26 cellular contexts compared by ENCODE assay signal in genomic region chr10:72265925-72266865, GRCh38. TPM values are rescaled to one million over a fixed set of nuclear protein-coding genes. Genes with fewer than 3 reads are reported as not detected.
DNase-seq lines count a peak whose midpoint lies in the region; ATAC-seq, FAIRE-seq and TF ChIP-seq lines count a peak whose summit lies in the region.
"Had no signal": no experiment of that assay in that cellular context is flagged by ENCODE, and none has a peak within 500 bp of the region (broad histone marks: within the 10 kb centered on the region; RNA-seq: fewer than 3 reads in every experiment).

No MANE protein-coding gene starts in this region.

- H2BK15ac ChIP-seq in mesendoderm (replicated peaks; ENCODE audit: low read depth): no peak overlapping the region

- WGBS in HepG2 (ENCODE audit: low lambda C conversion rate): 99% methylated on average over 11 of the region's 11 CpGs
- 94% methylated on average over 7 of the region's 11 CpGs for WGBS in right lobe of liver (ENCODE audit: insufficient coverage, low coverage, low lambda C conversion rate, missing lambda C conversion rate)
- no CpG with 5 or more reads among the region's 11 CpGs for WGBS in mesendoderm (ENCODE audit: extremely low coverage, insufficient coverage, low lambda C conversion rate)
- 89 to 90% methylated on average over 11 of the region's 11 CpGs for WGBS in pancreas, 2 donors

- CTCF ChIA-PET in HepG2 (lab: Yijun Ruan, JAX; ENCODE audit: low intra/inter-chr PET ratio, low total read pairs) (no interaction called here), Panc1 (lab: Charles Lee) (interaction anchor here (0.6 kb wide), 1 partner anchor 217 kb away, joined by 4 read pairs; no protein-coding TSS in a partner anchor)

- H3K27me3 ChIP-seq in HepG2 (ENCODE audit: control insufficient read depth in 1 of 2, insufficient read depth in 2 of 2, low read length in 2 of 2): no peaks in the 10 kb centered on the region
- H3K27me3 ChIP-seq in right lobe of liver: no peaks in the 10 kb centered on the region
- no peaks in the 10 kb centered on the region for H3K27me3 ChIP-seq in Panc1 (ENCODE audit: control insufficient read depth, insufficient read depth, low read length)
- no peaks in the 10 kb centered on the region for H3K27me3 ChIP-seq in mesendoderm (ENCODE audit: insufficient read depth, low read length, poor library complexity)
- no peaks in the 10 kb centered on the region for H3K27me3 ChIP-seq in pancreas
- H3K27me3 ChIP-seq: dorsolateral prefrontal cortex, hepatocyte, SJCRH30, uterus had no signal

- H2BK5ac ChIP-seq in mesendoderm (ENCODE audit: low read length): peak overlapping the region; percentile 45

- no peak overlapping the region for H3K9ac ChIP-seq in HepG2 (ENCODE audit: insufficient read depth, low read depth, low read length)
- H3K9ac ChIP-seq in mesendoderm (ENCODE audit: low read length): peak overlapping the region; percentile 36

- H3K9me3 ChIP-seq in HepG2 (ENCODE audit: low read length): no peaks in the 10 kb centered on the region
- no peaks in the 10 kb centered on the region for H3K9me3 ChIP-seq in right lobe of liver
- no peaks in the 10 kb centered on the region for H3K9me3 ChIP-seq in Panc1 (ENCODE audit: control insufficient read depth, insufficient read depth, low read depth, low read length)
- no peaks in the 10 kb centered on the region for H3K9me3 ChIP-seq in pancreas
- H3K9me3 ChIP-seq: SJCRH30, uterus had no signal

- no peak overlapping the region for H3K4ac ChIP-seq in mesendoderm (ENCODE audit: low read depth, low read length)

- H3K79me1 ChIP-seq in mesendoderm (ENCODE audit: low read length): no peaks in the 10 kb centered on the region

- TF ChIP-seq CTCF in HepG2 (CRISPR knock-in tag; IDR thresholded peaks at IDR 0.05): no peak
- TF ChIP-seq CTCF in right lobe of liver (IDR thresholded peaks at IDR 0.05): no peak
- TF ChIP-seq CTCF in Panc1 (IDR thresholded peaks at IDR 0.05): no peak
- no peak for TF ChIP-seq CTCF in pancreas (IDR thresholded peaks at IDR 0.05)

- POLR2A ChIA-PET in HepG2 (lab: Yijun Ruan, JAX) (interaction anchor here (2.6 kb wide), 1 partner anchor 9 kb away, joined by 10 read pairs; no protein-coding TSS in a partner anchor), Panc1 (lab: Charles Lee) (interaction anchor here (0.6 kb wide), 1 partner anchor 171 kb away, joined by 4 read pairs; no protein-coding TSS in a partner anchor)

- ATAC-seq in HepG2: no peak
- no peak for ATAC-seq in right lobe of liver
- no peak for ATAC-seq in Panc1
- ATAC-seq in GM18867 (IDR thresholded peaks at IDR 0.05; ENCODE audit: unreplicated experiment): no peak
- ATAC-seq in pancreas: no peak
- ATAC-seq: CD8-positive, alpha-beta T cell had no signal

- intact Hi-C loops in HepG2 (cut with micrococcal nuclease; ENCODE audit: unreplicated experiment) (no loop called here), right lobe of liver (cut with DNase I) (no loop called here), Panc1 (cut with micrococcal nuclease; ENCODE audit: unreplicated experiment) (no loop called here), pancreas (cut with DNase I) (no loop called here)

- H3K4me2 ChIP-seq in HepG2 (ENCODE audit: low read depth, low read length) (no peak overlapping the region), mesendoderm (ENCODE audit: low read length) (no peak overlapping the region)
- H3K4me2 ChIP-seq: hepatocyte had no signal

- no peak for TF ChIP-seq EP300 in HepG2 (IDR thresholded peaks at IDR 0.05; ENCODE audit: low read depth in 2 of 2, low read length in 2 of 2)
- no peak for TF ChIP-seq EP300 in HepG2 (CRISPR knock-in tag; IDR thresholded peaks at IDR 0.05; ENCODE audit: borderline replicate concordance)

- no peak overlapping the region for H3K27ac ChIP-seq in HepG2 (ENCODE audit: extremely low read length, insufficient read depth, low read length)
- H3K27ac ChIP-seq in right lobe of liver: no peak overlapping the region
- peak overlapping the region; percentile 13; the same call in 1 of the 2 replicates for H3K27ac ChIP-seq in Panc1 (ENCODE audit: low read length)
- no peak overlapping the region for H3K27ac ChIP-seq in mesendoderm (ENCODE audit: low read depth, low read length)
- no peak overlapping the region for H3K27ac ChIP-seq in pancreas
- H3K27ac ChIP-seq: hepatocyte, SJCRH30, uterus, WERI-Rb-1 had no signal

- peak overlapping the region; percentile 9 for H3K18ac ChIP-seq in mesendoderm (ENCODE audit: low read length)

- DNase-seq in HepG2 (ENCODE audit: low spot score) (no peak), right lobe of liver (no peak), Panc1 (ENCODE audit: low read depth, low spot score) (no peak), mesendoderm (no peak), SW 1271 (lab: John Stamatoyannopoulos, UW) (no peak), NCI-H1930 (lab: John Stamatoyannopoulos, UW) (no peak), pancreas (no peak)
- DNase-seq: activated CD4-positive, alpha-beta memory T cell treated with anti-CD3 and anti-CD28 coated beads, Interleukin-2, amount 10 ng/mL, durations not matched to agents 7 days and 5 days; activated naive CD4-positive, alpha-beta T cell; activated T-cell treated with anti-CD3 and anti-CD28 coated beads, Interleukin-2, amount 50 U/mL, for 1 hour; anterior cingulate cortex; CD8-positive, alpha-beta T cell; central memory CD4-positive, alpha-beta T cell; DMS53; dorsolateral prefrontal cortex; foreskin fibroblast; MM.1S; NCI-H1436 treated with DMSO at 0.1 percent for 48 hours; nucleus accumbens; OCI-M1; SJCRH30; uterus; WERI-Rb-1 had no signal

- FAIRE-seq in HepG2 (lab: Jason Lieb, UNC): no peak
- FAIRE-seq in pancreas (lab: Jason Lieb, UNC): no peak
- FAIRE-seq: GM12891 had no signal

- no peak for TF ChIP-seq POLR2A in HepG2 (IDR thresholded peaks at IDR 0.05; ENCODE audit: insufficient read depth in 1 of 2, low read depth in 2 of 2, low read length in 2 of 2)
- no peak for TF ChIP-seq POLR2A in right lobe of liver (IDR thresholded peaks at IDR 0.05)

- in situ Hi-C loops in HepG2 (cut with HindIII; ENCODE audit: extremely low pct_ligation_motif_present, low pct_unique_long_range_greater_than_20kb) (no loop called here), Panc1 (cut with HindIII; ENCODE audit: low pct_unique_long_range_greater_than_20kb, low sequenced_read_pairs) (no loop called here)

- no peak overlapping the region for H4K8ac ChIP-seq in mesendoderm (ENCODE audit: low read depth, low read length)

- no peaks in the 10 kb centered on the region for H3K36me3 ChIP-seq in HepG2 (replicated peaks in 1 of 2; ENCODE audit: control insufficient read depth in 1 of 2, insufficient read depth in 2 of 2, low read length in 2 of 2)
- no peaks in the 10 kb centered on the region for H3K36me3 ChIP-seq in right lobe of liver
- no peaks in the 10 kb centered on the region for H3K36me3 ChIP-seq in Panc1 (ENCODE audit: control insufficient read depth, insufficient read depth, low read length)
- no peaks in the 10 kb centered on the region for H3K36me3 ChIP-seq in mesendoderm (ENCODE audit: control insufficient read depth, insufficient read depth, low read length)
- H3K36me3 ChIP-seq in pancreas: no peaks in the 10 kb centered on the region
- H3K36me3 ChIP-seq: SJCRH30, uterus, WERI-Rb-1 had no signal

- H4K5ac ChIP-seq in mesendoderm (ENCODE audit: low read length): peak overlapping the region; percentile 33

- BruUV-seq in HepG2 (replicated peaks; lab: Mats Ljungman, UMichigan) (no TSS peak), Panc1 (replicated peaks; lab: Mats Ljungman, UMichigan) (no TSS peak)

- TF ChIP-seq RAD21 in HepG2 (CRISPR knock-in tag; IDR thresholded peaks at IDR 0.05): no peak

- H2BK120ac ChIP-seq in mesendoderm (ENCODE audit: low read depth, low read length): peak overlapping the region; percentile 29

- H3K79me2 ChIP-seq in HepG2 (ENCODE audit: insufficient read depth, low read length): no peaks in the 10 kb centered on the region
- no peaks in the 10 kb centered on the region for H3K79me2 ChIP-seq in mesendoderm (ENCODE audit: control insufficient read depth, insufficient read depth, low read length)
- H3K79me2 ChIP-seq: hepatocyte had no signal

- no peak overlapping the region for H2AFZ ChIP-seq in HepG2 (ENCODE audit: low read length)
- H2AFZ ChIP-seq: hepatocyte had no signal

- H2AK5ac ChIP-seq in mesendoderm (ENCODE audit: low read length): peak overlapping the region; percentile 73

- peak overlapping the region; percentile 69 for H3K56ac ChIP-seq in mesendoderm (ENCODE audit: low read length)

- no peaks in the 10 kb centered on the region for H4K20me1 ChIP-seq in HepG2 (ENCODE audit: insufficient read depth, low read length)

- H3K23ac ChIP-seq in mesendoderm (ENCODE audit: low read length): no peak overlapping the region

- H3K4me3 ChIP-seq in HepG2 (replicated peaks in 1 of 3; ENCODE audit: insufficient read depth in 1 of 3, low read depth in 2 of 3, low read length in 3 of 3) (no peak overlapping the region), right lobe of liver (no peak overlapping the region), Panc1 (ENCODE audit: low read depth in 2 of 2, low read length in 2 of 2) (no peak overlapping the region), mesendoderm (ENCODE audit: low read length) (no peak overlapping the region), pancreas (no peak overlapping the region)
- H3K4me3 ChIP-seq: dorsolateral prefrontal cortex, hepatocyte, SJCRH30, uterus had no signal

- H3K4me1 ChIP-seq in HepG2 (ENCODE audit: insufficient read depth, low read length): peaks cover 56% of the 10 kb centered on the region
- H3K4me1 ChIP-seq in right lobe of liver: peaks cover 0 to 20% (median 2%) of the 10 kb centered on the region in 4 donors
- peaks cover 14% of the 10 kb centered on the region for H3K4me1 ChIP-seq in Panc1 (ENCODE audit: control insufficient read depth, insufficient read depth, low read length)
- peaks cover 6% of the 10 kb centered on the region for H3K4me1 ChIP-seq in mesendoderm (ENCODE audit: control insufficient read depth, low read depth, low read length)
- peaks cover 5 to 14% (median 11%) of the 10 kb centered on the region in 3 donors for H3K4me1 ChIP-seq in pancreas
- H3K4me1 ChIP-seq: uterus had no signal

RNA-seq across cellular contexts. Expression of gene DDIT4, which starts 7.5 kb away (rescaled TPM):
- total RNA-seq in HepG2 (2016; rRNA removed; fragmentation: Illumina TruSeq; extraction: Trizol) (35.2 and 35.6 TPM in 2 replicates), right lobe of liver (100 to 1,000 TPM in 4 of 6 experiments, 10 to 100 TPM in 2; 51.7 to 180 (median 143) TPM), Panc1 (2021; ENCODE audit: unreplicated experiment) (157 TPM), pancreas (1,000 to 10,000 TPM in 1 of 6 donors, 100 to 1,000 TPM in 3, 10 to 100 TPM in 2; 61.6 to 1,144 (median 191) TPM)
- 17.3 and 17.4 TPM in 2 replicates for total RNA-seq in HepG2 (2016; cell fraction: cytosol; rRNA removed; fragmentation: Illumina TruSeq; extraction: Trizol; ENCODE audit: low read depth)
- total RNA-seq in HepG2 (2016; cell fraction: insoluble cytoplasmic fraction; rRNA removed; fragmentation: Illumina TruSeq; extraction: Trizol): 35.9 and 37.2 TPM in 2 replicates
- 34.5 and 35.2 TPM in 2 replicates for total RNA-seq in HepG2 (2016; cell fraction: membrane; rRNA removed; fragmentation: Illumina TruSeq; extraction: Trizol)
- 19.2 and 19.4 TPM in 2 replicates for total RNA-seq in HepG2 (2016; cell fraction: nucleus; rRNA removed; fragmentation: Illumina TruSeq; extraction: Trizol)
- polyA plus RNA-seq in HepG2 (2011; rRNA removed) (40.7 and 78.9 TPM in 2 replicates), pancreas (100 to 1,000 TPM; 228 to 795 TPM)
- polyA plus RNA-seq in HepG2 (2011; cell fraction: cytosol; rRNA removed): 47.3 and 59.3 TPM in 2 replicates
- 73.1 and 98.3 TPM in 2 replicates for polyA plus RNA-seq in HepG2 (2011; cell fraction: nucleus; rRNA removed)
- polyA plus RNA-seq in HepG2 (2012): 82.2 and 137 TPM in 2 replicates
- polyA plus RNA-seq in HepG2 (2016; cell fraction: cytosol; fragmentation: Illumina TruSeq; extraction: Trizol; ENCODE audit: low read depth): 3.8 and 5.2 TPM in 2 replicates
- 24.9 and 26.7 TPM in 2 replicates for polyA plus RNA-seq in HepG2 (2016; cell fraction: insoluble cytoplasmic fraction; fragmentation: Illumina TruSeq; extraction: Trizol; ENCODE audit: low read depth)
- polyA plus RNA-seq in HepG2 (2016; cell fraction: membrane; fragmentation: Illumina TruSeq; extraction: Trizol; ENCODE audit: low read depth): 8.1 and 8.4 TPM in 2 replicates
- polyA plus RNA-seq in HepG2 (2016; cell fraction: nucleus; fragmentation: Illumina TruSeq; extraction: Trizol; ENCODE audit: insufficient read depth, low read depth): 27.3 and 28.4 TPM in 2 replicates
- polyA minus RNA-seq in HepG2 (2011; rRNA and poly(A)+ RNA removed; ENCODE audit: low replicate concordance): 150 and 161 TPM in 2 replicates
- polyA minus RNA-seq in HepG2 (2011; cell fraction: cytosol; rRNA and poly(A)+ RNA removed): 74.7 and 77.2 TPM in 2 replicates
- polyA minus RNA-seq in HepG2 (2011; cell fraction: nucleus; rRNA and poly(A)+ RNA removed): 51.2 and 56.2 TPM in 2 replicates
- polyA plus RNA-seq in Panc1 (2012; ENCODE audit: insufficient read length): 344 TPM
- polyA plus RNA-seq in mesendoderm (2013, experiment 1 of 2): 13.6 TPM
- polyA plus RNA-seq in mesendoderm (2013, experiment 2 of 2): 13.8 TPM

RNA-seq across cellular contexts. Expression of gene ASCC1, which starts 50.1 kb away (rescaled TPM):
- total RNA-seq in HepG2 (2016; rRNA removed; fragmentation: Illumina TruSeq; extraction: Trizol) (30.1 and 51.0 TPM in 2 replicates), right lobe of liver (10 to 100 TPM; 12.0 to 26.5 (median 14.5) TPM), Panc1 (2021; ENCODE audit: unreplicated experiment) (114 TPM), pancreas (10 to 100 TPM; 11.7 to 26.0 (median 16.9) TPM)
- total RNA-seq in HepG2 (2016; cell fraction: cytosol; rRNA removed; fragmentation: Illumina TruSeq; extraction: Trizol; ENCODE audit: low read depth): 5.7 and 7.9 TPM in 2 replicates
- total RNA-seq in HepG2 (2016; cell fraction: insoluble cytoplasmic fraction; rRNA removed; fragmentation: Illumina TruSeq; extraction: Trizol): 31.9 and 52.7 TPM in 2 replicates
- total RNA-seq in HepG2 (2016; cell fraction: membrane; rRNA removed; fragmentation: Illumina TruSeq; extraction: Trizol): 8.5 and 11.2 TPM in 2 replicates
- 19.7 and 20.4 TPM in 2 replicates for total RNA-seq in HepG2 (2016; cell fraction: nucleus; rRNA removed; fragmentation: Illumina TruSeq; extraction: Trizol)
- polyA plus RNA-seq in HepG2 (2011; rRNA removed) (16.6 and 21.6 TPM in 2 replicates), pancreas (10 to 100 TPM in 1 of 2 donors, 1 to 10 TPM in 1; 5.4 to 10.5 TPM)
- polyA plus RNA-seq in HepG2 (2011; cell fraction: cytosol; rRNA removed): 12.4 and 18.1 TPM in 2 replicates
- polyA plus RNA-seq in HepG2 (2011; cell fraction: nucleus; rRNA removed): 7.4 and 10.0 TPM in 2 replicates
- 23.8 and 25.1 TPM in 2 replicates for polyA plus RNA-seq in HepG2 (2012)
- 2.5 and 3.4 TPM in 2 replicates for polyA plus RNA-seq in HepG2 (2016; cell fraction: cytosol; fragmentation: Illumina TruSeq; extraction: Trizol; ENCODE audit: low read depth)
- polyA plus RNA-seq in HepG2 (2016; cell fraction: insoluble cytoplasmic fraction; fragmentation: Illumina TruSeq; extraction: Trizol; ENCODE audit: low read depth): 47.4 and 47.8 TPM in 2 replicates
- 5.9 and 6.9 TPM in 2 replicates for polyA plus RNA-seq in HepG2 (2016; cell fraction: membrane; fragmentation: Illumina TruSeq; extraction: Trizol; ENCODE audit: low read depth)
- polyA plus RNA-seq in HepG2 (2016; cell fraction: nucleus; fragmentation: Illumina TruSeq; extraction: Trizol; ENCODE audit: insufficient read depth, low read depth): 22.3 and 27.0 TPM in 2 replicates
- 21.8 and 33.7 TPM in 2 replicates for polyA minus RNA-seq in HepG2 (2011; rRNA and poly(A)+ RNA removed; ENCODE audit: low replicate concordance)
- 16.5 and 21.2 TPM in 2 replicates for polyA minus RNA-seq in HepG2 (2011; cell fraction: cytosol; rRNA and poly(A)+ RNA removed)
- 25.8 and 32.3 TPM in 2 replicates for polyA minus RNA-seq in HepG2 (2011; cell fraction: nucleus; rRNA and poly(A)+ RNA removed)
- polyA plus RNA-seq in Panc1 (2012; ENCODE audit: insufficient read length): 72.9 TPM
- 31.3 TPM for polyA plus RNA-seq in mesendoderm (2013, experiment 1 of 2)
- 32.2 TPM for polyA plus RNA-seq in mesendoderm (2013, experiment 2 of 2)

RNA-seq across cellular contexts. Expression of gene ANAPC16, which starts 50.4 kb away (rescaled TPM):
- total RNA-seq in HepG2 (2016; rRNA removed; fragmentation: Illumina TruSeq; extraction: Trizol) (74.8 and 95.6 TPM in 2 replicates), right lobe of liver (10 to 100 TPM; 38.6 to 79.2 (median 51.3) TPM), Panc1 (2021; ENCODE audit: unreplicated experiment) (110 TPM), pancreas (10 to 100 TPM; 52.4 to 92.6 (median 68.0) TPM)
- total RNA-seq in HepG2 (2016; cell fraction: cytosol; rRNA removed; fragmentation: Illumina TruSeq; extraction: Trizol; ENCODE audit: low read depth): 91.2 and 103 TPM in 2 replicates
- 76.8 and 94.9 TPM in 2 replicates for total RNA-seq in HepG2 (2016; cell fraction: insoluble cytoplasmic fraction; rRNA removed; fragmentation: Illumina TruSeq; extraction: Trizol)
- total RNA-seq in HepG2 (2016; cell fraction: membrane; rRNA removed; fragmentation: Illumina TruSeq; extraction: Trizol): 149 and 166 TPM in 2 replicates
- total RNA-seq in HepG2 (2016; cell fraction: nucleus; rRNA removed; fragmentation: Illumina TruSeq; extraction: Trizol): 25.8 and 31.4 TPM in 2 replicates
- polyA plus RNA-seq in HepG2 (2011; rRNA removed) (70.4 and 89.4 TPM in 2 replicates), pancreas (100 to 1,000 TPM in 1 of 2 donors, 10 to 100 TPM in 1; 92.0 to 153 TPM)
- 49.3 and 62.9 TPM in 2 replicates for polyA plus RNA-seq in HepG2 (2011; cell fraction: cytosol; rRNA removed)
- polyA plus RNA-seq in HepG2 (2011; cell fraction: nucleus; rRNA removed): 10.9 and 14.2 TPM in 2 replicates
- polyA plus RNA-seq in HepG2 (2012): 59.2 and 62.8 TPM in 2 replicates
- polyA plus RNA-seq in HepG2 (2016; cell fraction: cytosol; fragmentation: Illumina TruSeq; extraction: Trizol; ENCODE audit: low read depth): 138 and 184 TPM in 2 replicates
- 106 and 114 TPM in 2 replicates for polyA plus RNA-seq in HepG2 (2016; cell fraction: insoluble cytoplasmic fraction; fragmentation: Illumina TruSeq; extraction: Trizol; ENCODE audit: low read depth)
- 159 and 184 TPM in 2 replicates for polyA plus RNA-seq in HepG2 (2016; cell fraction: membrane; fragmentation: Illumina TruSeq; extraction: Trizol; ENCODE audit: low read depth)
- 52.6 and 58.6 TPM in 2 replicates for polyA plus RNA-seq in HepG2 (2016; cell fraction: nucleus; fragmentation: Illumina TruSeq; extraction: Trizol; ENCODE audit: insufficient read depth, low read depth)
- 27.8 and 41.1 TPM in 2 replicates for polyA minus RNA-seq in HepG2 (2011; rRNA and poly(A)+ RNA removed; ENCODE audit: low replicate concordance)
- 13.3 and 15.2 TPM in 2 replicates for polyA minus RNA-seq in HepG2 (2011; cell fraction: cytosol; rRNA and poly(A)+ RNA removed)
- 9.3 and 13.2 TPM in 2 replicates for polyA minus RNA-seq in HepG2 (2011; cell fraction: nucleus; rRNA and poly(A)+ RNA removed)
- polyA plus RNA-seq in Panc1 (2012; ENCODE audit: insufficient read length): 77.2 TPM
- 46.8 TPM for polyA plus RNA-seq in mesendoderm (2013, experiment 1 of 2)
- 43.6 TPM for polyA plus RNA-seq in mesendoderm (2013, experiment 2 of 2)
